In the genomic region with DNA sequence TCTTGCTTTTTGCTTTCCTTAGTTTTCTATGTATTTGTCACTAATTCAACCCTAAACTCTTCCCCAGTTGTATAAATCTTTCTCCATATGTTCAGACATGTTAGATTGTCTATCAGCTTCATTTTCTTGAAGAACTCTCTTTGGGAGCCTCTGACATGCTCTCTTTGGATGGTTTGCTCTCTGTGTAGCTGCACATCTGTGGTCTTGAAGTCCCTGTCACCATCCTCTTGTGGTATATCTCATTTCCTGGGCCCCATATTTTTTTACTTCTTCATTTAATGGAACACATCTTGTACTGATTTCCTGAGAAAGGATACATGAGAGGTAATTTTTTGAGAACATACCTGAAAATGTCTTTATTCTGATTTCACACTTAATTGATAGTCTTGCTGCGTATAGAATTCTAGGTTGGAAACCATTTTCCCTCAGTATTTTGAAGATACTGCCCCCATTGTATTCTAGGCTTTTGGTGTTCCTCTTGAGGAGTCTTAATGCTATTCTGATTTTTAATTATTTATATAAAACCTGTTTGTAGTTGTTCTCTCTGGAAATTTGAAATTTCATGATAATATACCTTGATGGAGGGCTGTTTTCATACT, we compare ENCODE assay signal across 18 cellular contexts.
"Had no signal": no experiment of that assay in that cellular context is flagged by ENCODE, and none has a peak within 500 bp of the region (broad histone marks: within the 10 kb centered on the region; RNA-seq: fewer than 3 reads in every experiment).

No MANE protein-coding gene starts in this region.

- H3K4me3 ChIP-seq: ascending aorta, breast epithelium, mucosa of descending colon, transverse colon had no signal

- DNase-seq: activated CD4-positive, alpha-beta T cell treated with anti-CD3 and anti-CD28 coated beads, Interleukin-2, amount 50 U/mL, for 4 hours; activated CD4-positive, CD25-positive, alpha-beta regulatory T cell; activated CD8-positive, alpha-beta memory T cell treated with anti-CD3 and anti-CD28 coated beads, Interleukin-2, amount 50 U/mL, for 48 hours; activated T-cell treated with anti-CD3 and anti-CD28 coated beads, Interleukin-2, amount 50 U/mL, for 72 hours; cerebellar nuclear complex; effector memory CD8-positive, alpha-beta T cell; foreskin melanocyte; head of caudate nucleus; kidney glomerular epithelial cell; left ventricle myocardium superior; mucosa of descending colon; naive thymus-derived CD8-positive, alpha-beta T cell; transverse colon had no signal

- H3K27ac Mint-ChIP-seq: dendritic cell treated with granulocyte-macrophage colony-stimulating factor and Interleukin-4, amounts not matched to agents 40 ng/mL and 50 ng/mL, for 4 days; effector memory CD8-positive, alpha-beta T cell; memory B cell; stimulated activated memory B cell treated with anti-CD40 and anti-IgM and Interleukin-4, amounts not matched to agents 10 μg/mL and 1 μg/mL and 100 μg/mL, for 72 hours had no signal

- H3K27me3 ChIP-seq: ascending aorta, breast epithelium, transverse colon had no signal

- ATAC-seq: effector memory CD8-positive, alpha-beta T cell; left ventricle myocardium superior; mucosa of descending colon; naive thymus-derived CD8-positive, alpha-beta T cell; stimulated activated memory B cell treated with anti-CD40 and anti-IgM and Interleukin-4, amounts not matched to agents 10 μg/mL and 1 μg/mL and 100 μg/mL, for 72 hours had no signal

- H3K36me3 ChIP-seq: ascending aorta, breast epithelium, transverse colon had no signal

- H3K27me3 Mint-ChIP-seq: dendritic cell treated with granulocyte-macrophage colony-stimulating factor and Interleukin-4, amounts not matched to agents 40 ng/mL and 50 ng/mL, for 4 days; effector memory CD8-positive, alpha-beta T cell; memory B cell; naive thymus-derived CD8-positive, alpha-beta T cell; stimulated activated memory B cell treated with anti-CD40 and anti-IgM and Interleukin-4, amounts not matched to agents 10 μg/mL and 1 μg/mL and 100 μg/mL, for 72 hours had no signal

- H3K27ac ChIP-seq: ascending aorta, breast epithelium, transverse colon had no signal

- H3K9me3 ChIP-seq: ascending aorta, breast epithelium had no signal

- H3K4me1 ChIP-seq: ascending aorta, breast epithelium had no signal

- H3K4me3 Mint-ChIP-seq: activated T-cell treated with anti-CD3 and anti-CD28 coated beads, Interleukin-2, amount 50 U/mL, for 72 hours; dendritic cell treated with granulocyte-macrophage colony-stimulating factor and Interleukin-4, amounts not matched to agents 40 ng/mL and 50 ng/mL, for 4 days; memory B cell; stimulated activated memory B cell treated with anti-CD40 and anti-IgM and Interleukin-4, amounts not matched to agents 10 μg/mL and 1 μg/mL and 100 μg/mL, for 72 hours had no signal
